ENCODE assay signal across 20 cellular contexts in genomic region chr6:17059820-17060219, GRCh38. TPM values are rescaled to one million over a fixed set of nuclear protein-coding genes. Genes with fewer than 3 reads are reported as not detected.
DNase-seq lines count a peak whose midpoint lies in the region; ATAC-seq and TF ChIP-seq lines count a peak whose summit lies in the region.
"Had no signal": no experiment of that assay in that cellular context is flagged by ENCODE, and none has a peak within 500 bp of the region (broad histone marks: within the 10 kb centered on the region; RNA-seq: fewer than 3 reads in every experiment).

No MANE protein-coding gene starts in this region.

- BruUV-seq in MCF 10A (replicated peaks; lab: Mats Ljungman, UMichigan) = no TSS peak

- peak; percentile 70 for ATAC-seq in foreskin keratinocyte
- no peak for ATAC-seq in HG03159 (IDR thresholded peaks at IDR 0.05; ENCODE audit: unreplicated experiment)
- ATAC-seq in GM19455 (IDR thresholded peaks at IDR 0.05; ENCODE audit: unreplicated experiment) = no peak
- ATAC-seq: A549 had no signal

- intact Hi-C loops in MCF 10A (cut with micrococcal nuclease) (no loop called here), breast epithelium (cut with DNase I; ENCODE audit: low total_unique reads) (no loop called here)

- in situ Hi-C loops in GM23248 (cut with MboI) = no loop called here

- H3K9ac ChIP-seq in GM23248 (no peak overlapping the region), neural progenitor cell (no peak overlapping the region)

- H3K27me3 ChIP-seq in breast epithelium (no peaks in the 10 kb centered on the region), foreskin keratinocyte (no peaks in the 10 kb centered on the region), GM23248 (replicated peaks; ENCODE audit: insufficient read depth) (no peaks in the 10 kb centered on the region), neural progenitor cell (peaks cover 6% of the 10 kb centered on the region)

- DNase-seq in MCF 10A (ENCODE audit: unreplicated experiment) (peak; percentile 67), breast epithelium (ENCODE audit: low spot score in 2 of 2) (no peak), epithelial cell of prostate (ENCODE audit: low read depth, low spot score) (no peak), foreskin keratinocyte (peak; percentile 88 to 91), GM23248 (no peak), neural progenitor cell (ENCODE audit: low spot score) (no peak)
- DNase-seq: AML-193; Caco-2; CD4-positive, alpha-beta T cell; DMS79; GDM1; GOT3; H7; IMR-90 had no signal

- H3F3A ChIP-seq in GM23248 (ENCODE audit: insufficient read depth) = no peaks in the 10 kb centered on the region
- H3F3A ChIP-seq in neural progenitor cell (ENCODE audit: low read depth) = no peaks in the 10 kb centered on the region

- peaks cover 9% of the 10 kb centered on the region for H3K4me1 Mint-ChIP-seq in MCF 10A (ENCODE audit: insufficient read depth, unreplicated experiment)
- no peaks in the 10 kb centered on the region for H3K4me1 Mint-ChIP-seq in neural progenitor cell

- no peaks in the 10 kb centered on the region for H3K36me3 Mint-ChIP-seq in MCF 10A (ENCODE audit: insufficient read depth, unreplicated experiment)
- H3K36me3 Mint-ChIP-seq in neural progenitor cell = no peaks in the 10 kb centered on the region

- H3K27ac Mint-ChIP-seq in MCF 10A (ENCODE audit: low read depth, unreplicated experiment) (peak overlapping the region; percentile 2), neural progenitor cell (no peak overlapping the region)
- H3K27ac Mint-ChIP-seq: CD4-positive, alpha-beta T cell had no signal

- no peak for TF ChIP-seq CTCF in MCF 10A (IDR thresholded peaks at IDR 0.05; ENCODE audit: unreplicated experiment)
- TF ChIP-seq CTCF in breast epithelium (IDR thresholded peaks at IDR 0.05) = no peak
- no peak for TF ChIP-seq CTCF in foreskin keratinocyte (conservative IDR thresholded peaks at IDR 0.05)
- TF ChIP-seq CTCF in neural progenitor cell (IDR thresholded peaks at IDR 0.05) = no peak

- H3K4me2 ChIP-seq in GM23248 (ENCODE audit: unreplicated experiment) (no peak overlapping the region), neural progenitor cell (no peak overlapping the region)
- H3K4me2 ChIP-seq: A549 had no signal

- H3K27me3 Mint-ChIP-seq in MCF 10A (ENCODE audit: insufficient read depth, unreplicated experiment) (no peaks in the 10 kb centered on the region), neural progenitor cell (ENCODE audit: insufficient read depth, low read depth) (no peaks in the 10 kb centered on the region)

- H3K27ac ChIP-seq in breast epithelium (no peak overlapping the region), epithelial cell of prostate (peak overlapping the region; percentile 42), foreskin keratinocyte (peak overlapping the region; percentile 90), GM23248 (no peak overlapping the region), neural progenitor cell (no peak overlapping the region)
- H3K27ac ChIP-seq: 22Rv1, A549, C4-2B, HL-60 had no signal

- H3K9me3 ChIP-seq in breast epithelium = no peaks in the 10 kb centered on the region
- H3K9me3 ChIP-seq in GM23248 (ENCODE audit: low read depth) = no peaks in the 10 kb centered on the region
- no peaks in the 10 kb centered on the region for H3K9me3 ChIP-seq in neural progenitor cell (ENCODE audit: low read depth)
- H3K9me3 ChIP-seq: A549, Caco-2 had no signal

- H3K9me2 ChIP-seq in GM23248 (ENCODE audit: insufficient read depth) = 0 out of 2 replicates have a peak, but pooled peaks cover 3% of the 10 kb centered on the region

- H3K79me2 ChIP-seq in GM23248 (ENCODE audit: insufficient read depth) (no peaks in the 10 kb centered on the region), neural progenitor cell (ENCODE audit: low read depth) (no peaks in the 10 kb centered on the region)

- H2AFZ ChIP-seq in GM23248 (no peak overlapping the region), neural progenitor cell (replicated peaks) (no peak overlapping the region)

- H3K4me1 ChIP-seq in breast epithelium = no peaks in the 10 kb centered on the region
- H3K4me1 ChIP-seq in foreskin keratinocyte = peaks cover 25% of the 10 kb centered on the region
- H3K4me1 ChIP-seq in GM23248 (ENCODE audit: insufficient read depth) = peaks cover 9% of the 10 kb centered on the region; the same call in 1 of the 2 replicates
- no peaks in the 10 kb centered on the region for H3K4me1 ChIP-seq in neural progenitor cell
- H3K4me1 ChIP-seq: A549, Caco-2 had no signal

- H4K20me1 ChIP-seq in GM23248 (ENCODE audit: insufficient read depth) (no peaks in the 10 kb centered on the region), neural progenitor cell (ENCODE audit: low read depth) (no peaks in the 10 kb centered on the region)

- no peak overlapping the region for H3K4me3 ChIP-seq in breast epithelium
- H3K4me3 ChIP-seq in GM23248 = no peak overlapping the region
- H3K4me3 ChIP-seq in neural progenitor cell = no peak overlapping the region
- H3K4me3 ChIP-seq: A549 had no signal

- WGBS in GM23248 (ENCODE audit: low coverage in 1 of 2, low lambda C conversion rate in 2 of 2, missing lambda C conversion rate in 2 of 2), 2 experiments = 59 to 63% methylated on average over 3 of the region's 3 CpGs

- no peak for TF ChIP-seq POLR2A in breast epithelium (IDR thresholded peaks at IDR 0.05)

- H3K4me3 Mint-ChIP-seq in MCF 10A (ENCODE audit: unreplicated experiment) = no peak overlapping the region
- H3K4me3 Mint-ChIP-seq in neural progenitor cell = no peak overlapping the region
- H3K4me3 Mint-ChIP-seq: CD4-positive, alpha-beta T cell had no signal

- H3K36me3 ChIP-seq in breast epithelium (no peaks in the 10 kb centered on the region), GM23248 (ENCODE audit: low read depth) (no peaks in the 10 kb centered on the region), neural progenitor cell (no peaks in the 10 kb centered on the region)

- POLR2A ChIA-PET in MCF 10A (lab: Yijun Ruan, JAX) = interaction anchor here (0.6 to 1.2 kb wide), 4 partner anchors 10 to 36 kb away, joined by 3 to 4 read pairs (median 4); no protein-coding TSS in a partner anchor

- H3K9me3 Mint-ChIP-seq in MCF 10A (ENCODE audit: unreplicated experiment) = no peaks in the 10 kb centered on the region
- H3K9me3 Mint-ChIP-seq in neural progenitor cell = no peaks in the 10 kb centered on the region
- H3K9me3 Mint-ChIP-seq: CD4-positive, alpha-beta T cell had no signal

- CTCF ChIA-PET in MCF 10A (lab: Yijun Ruan, JAX) = interaction anchor here (0.6 to 2.0 kb wide), 3 partner anchors 8 to 34 kb away, joined by 3 to 8 read pairs (median 3); no protein-coding TSS in a partner anchor

RNA-seq across cellular contexts. Expression of gene STMND1, which starts 42.0 kb away (rescaled TPM):
- total RNA-seq in MCF 10A (2022) (not detected in 2 replicates), breast epithelium (1 to 10 TPM in 1 of 3 donors, under 1 TPM in 1, not detected in 1; 0.98 to 2.5 TPM), foreskin keratinocyte (not detected in 2 replicates), neural progenitor cell (ENCODE audit: low replicate concordance) (not detected in 2 replicates)
- polyA plus RNA-seq in foreskin keratinocyte (not detected in 2 replicates), GM23248 (2016; fragmentation: Nextera tagmentation; extraction: Ambion mirVana) (not detected in 2 replicates)
- not detected in 2 replicates for total RNA-seq in GM23248 (2014; rRNA removed; shearing (Covaris generic))
- total RNA-seq: Caco-2; CD4-positive, alpha-beta T cell; H7; IMR-90 had no signal
- polyA plus RNA-seq: A549, IMR-90 had no signal

Comparison
In these comparisons a context has a peak if more than half of its experiments do, and no peak if none do; other contexts are left out.
1. DNase-seq: peak in MCF 10A (single experiment) and foreskin keratinocyte (2 of 2); none in breast epithelium (0 of 2), epithelial cell of prostate (single experiment), GM23248 (single experiment) and neural progenitor cell (single experiment).
2. H3K27ac ChIP-seq: peak in epithelial cell of prostate (single experiment) and foreskin keratinocyte (single experiment); none in breast epithelium (0 of 2), GM23248 (single experiment) and neural progenitor cell (single experiment).